In the genomic region with DNA sequence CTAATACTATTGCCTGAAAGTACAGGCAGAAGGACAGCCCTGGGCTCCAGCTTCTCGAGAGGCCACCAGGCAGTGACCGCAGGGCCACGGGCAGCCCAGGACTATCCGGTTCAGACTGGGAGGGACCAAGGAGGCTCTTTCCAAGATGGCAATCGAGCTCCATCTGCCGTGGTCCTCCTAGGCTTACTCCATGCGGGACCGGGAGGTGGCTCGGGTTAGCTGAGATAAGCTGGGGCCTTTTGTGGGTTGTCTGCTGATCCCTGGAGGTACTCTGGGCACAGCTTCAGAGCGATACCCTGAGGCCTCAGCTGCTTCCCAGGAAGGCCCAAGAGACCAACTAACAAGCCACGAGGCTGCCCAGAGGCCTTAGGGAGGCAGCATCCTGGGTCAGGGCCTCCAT, we compare ENCODE assay signal across 22 cellular contexts. TPM values are rescaled to one million over a fixed set of nuclear protein-coding genes. Genes with fewer than 3 reads are reported as not detected.
DNase-seq lines count a peak whose midpoint lies in the region; ATAC-seq and TF ChIP-seq lines count a peak whose summit lies in the region.
"Had no signal": no experiment of that assay in that cellular context is flagged by ENCODE, and none has a peak within 500 bp of the region (broad histone marks: within the 10 kb centered on the region; RNA-seq: fewer than 3 reads in every experiment).

No MANE protein-coding gene starts in this region.

- no peak overlapping the region for H2BK120ac ChIP-seq in neuronal stem cell (ENCODE audit: low read depth, low read length)

- no peak overlapping the region for H2BK5ac ChIP-seq in neuronal stem cell (ENCODE audit: low read length)

- H3K4me3 ChIP-seq in right atrium auricular region (no peak overlapping the region), right cardiac atrium (ENCODE audit: low read length) (no peak overlapping the region), SJCRH30 (no peak overlapping the region), neuronal stem cell (ENCODE audit: low read length in 2 of 2) (no peak overlapping the region)

- peak overlapping the region; percentile 88 for H2AK5ac ChIP-seq in neuronal stem cell (ENCODE audit: low read depth, low read length)

- no peaks in the 10 kb centered on the region for H3K9me3 ChIP-seq in right atrium auricular region
- H3K9me3 ChIP-seq in right cardiac atrium (ENCODE audit: control insufficient read depth, low read length): no peaks in the 10 kb centered on the region
- H3K9me3 ChIP-seq in SJCRH30 (replicated peaks): no peaks in the 10 kb centered on the region
- H3K9me3 ChIP-seq in neuronal stem cell (replicated peaks in 1 of 2; ENCODE audit: control insufficient read depth in 2 of 2, insufficient read depth in 1 of 2, low read depth in 1 of 2, low read length in 2 of 2): no peaks in the 10 kb centered on the region

- H2BK15ac ChIP-seq in neuronal stem cell (ENCODE audit: low read length): peak overlapping the region; percentile 58

- peaks cover 0 to 32% of the 10 kb centered on the region in 2 donors for H3K4me1 ChIP-seq in right atrium auricular region
- peaks cover 3% of the 10 kb centered on the region for H3K4me1 ChIP-seq in right cardiac atrium (ENCODE audit: control insufficient read depth, insufficient read depth, low read length)
- peaks cover 19% of the 10 kb centered on the region for H3K4me1 ChIP-seq in SJCRH30
- H3K4me1 ChIP-seq in neuronal stem cell (ENCODE audit: control insufficient read depth in 2 of 2, insufficient read depth in 1 of 2, low read depth in 1 of 2, low read length in 2 of 2): peaks cover 9 to 11% of the 10 kb centered on the region in 2 donors

- H3K27ac ChIP-seq in right atrium auricular region (peak overlapping the region; percentile 84 to 91), right cardiac atrium (ENCODE audit: low read length) (no peak overlapping the region), SJCRH30 (no peak overlapping the region), neuronal stem cell (replicated peaks; ENCODE audit: low read length) (no peak overlapping the region), substantia nigra (ENCODE audit: low read depth, low read length, poor library complexity, severe bottlenecking) (peak overlapping the region; percentile 16)

- H3K4ac ChIP-seq in neuronal stem cell (ENCODE audit: low read length): no peak overlapping the region

- intact Hi-C loops in right cardiac atrium (cut with DNase I): no loop called here

- H3K4me2 ChIP-seq in neuronal stem cell (ENCODE audit: insufficient read depth, low read length, poor library complexity, severe bottlenecking): no peak overlapping the region

- 83% methylated on average over 11 of the region's 11 CpGs for WGBS in right cardiac atrium
- no CpG with 5 or more reads among the region's 11 CpGs for WGBS in neuronal stem cell (ENCODE audit: extremely low coverage in 2 of 2, insufficient read length in 2 of 2, insufficient replicate concordance in 1 of 2), 2 donors

- H3K79me1 ChIP-seq in neuronal stem cell (ENCODE audit: low read depth, low read length): peaks cover 7% of the 10 kb centered on the region

- no peak overlapping the region for H2AFZ ChIP-seq in neuronal stem cell (ENCODE audit: low read length)

- TF ChIP-seq CTCF in right atrium auricular region (IDR thresholded peaks at IDR 0.05): no peak

- H3K9ac ChIP-seq in neuronal stem cell (ENCODE audit: low read depth, low read length, poor library complexity): no peak overlapping the region

- H3K23ac ChIP-seq in neuronal stem cell (ENCODE audit: low read depth, low read length, poor library complexity): peak overlapping the region; percentile 73

- H3K14ac ChIP-seq in neuronal stem cell (ENCODE audit: low read length): no peak overlapping the region

- H3K27me3 ChIP-seq in right atrium auricular region (no peaks in the 10 kb centered on the region), right cardiac atrium (ENCODE audit: control insufficient read depth, insufficient read depth) (no peaks in the 10 kb centered on the region), SJCRH30 (no peaks in the 10 kb centered on the region), neuronal stem cell (ENCODE audit: control insufficient read depth in 3 of 3, insufficient read depth in 3 of 3, low read depth in 1 of 3, low read length in 3 of 3) (no peaks in the 10 kb centered on the region)

- no peak for ATAC-seq in right cardiac atrium
- no peak for ATAC-seq in GM18870 (IDR thresholded peaks at IDR 0.05; ENCODE audit: unreplicated experiment)
- ATAC-seq: PC-3, Right ventricle myocardium inferior had no signal

- peak overlapping the region; percentile 64 for H3K18ac ChIP-seq in neuronal stem cell (ENCODE audit: low read length)

- no peak for DNase-seq in right atrium auricular region (ENCODE audit: low spot score)
- no peak for DNase-seq in right cardiac atrium
- peak; percentile 21 to 36 for DNase-seq in SJCRH30
- DNase-seq in neuronal stem cell (ENCODE audit: low spot score): no peak
- no peak for DNase-seq in substantia nigra (lab: John Stamatoyannopoulos, UW)
- DNase-seq in stimulated activated CD4-positive, alpha-beta T cell treated with anti-CD3 and anti-CD28 coated beads, Interleukin-2, amount 100 ng/mL, for 24 hours: no peak
- DNase-seq in SIG-M5 treated with dmso at 0.1 percent for 504 hours (lab: John Stamatoyannopoulos, UW; ENCODE audit: unreplicated experiment): no peak
- DNase-seq: C1 segment of cervical spinal cord; CD4-positive, alpha-beta memory T cell; COR-L47; GDM1; Karpas-422; NCI-H1092 treated with DMSO at 0.1 percent for 48 hours; NCI-H1436 treated with DMSO at 0.1 percent for 48 hours; NCI-H187 treated with DMSO at 0.1 percent for 48 hours; NCI-H446; NCI-H526; NCI-H82; NK-92 treated with Interleukin-12 subunit alpha and Interleukin-12 subunit beta, amount 100 ng/mL, for 24 hours; PC-3 had no signal

- H4K91ac ChIP-seq in neuronal stem cell (ENCODE audit: low read depth, low read length, poor library complexity): no peak overlapping the region

- no peak overlapping the region for H4K8ac ChIP-seq in neuronal stem cell (ENCODE audit: low read depth, low read length)

- H3K36me3 ChIP-seq in right atrium auricular region: peaks cover 6% of the 10 kb centered on the region
- H3K36me3 ChIP-seq in SJCRH30: no peaks in the 10 kb centered on the region
- H3K36me3 ChIP-seq in neuronal stem cell (replicated peaks in 1 of 2; ENCODE audit: control insufficient read depth in 2 of 2, insufficient read depth in 2 of 2, low read length in 2 of 2): peaks cover 3 to 21% of the 10 kb centered on the region in 2 donors

- peak overlapping the region; percentile 30 for H2BK12ac ChIP-seq in neuronal stem cell (ENCODE audit: low read length)

RNA-seq across cellular contexts. Expression of gene SNRNP35, which starts 33.1 kb away (rescaled TPM):
- total RNA-seq in right atrium auricular region (10 to 100 TPM; 17.4 to 18.4 TPM), right cardiac atrium (10 to 100 TPM; 19.2 to 26.6 (median 26.1) TPM)
- 48.1 TPM for polyA plus RNA-seq in right cardiac atrium
- 14.9 and 18.7 TPM in 2 replicates for total RNA-seq in SJCRH30 (2014; rRNA removed; shearing (Covaris generic))
- polyA plus RNA-seq in neuronal stem cell (2013, experiment 1 of 2): 22.6 TPM
- polyA plus RNA-seq in neuronal stem cell (2013, experiment 2 of 2): 24.4 TPM

RNA-seq across cellular contexts. Expression of gene RILPL1, which starts 42.5 kb away (rescaled TPM):
- total RNA-seq in right atrium auricular region: 100 to 1,000 TPM in 1 of 2 donors, 10 to 100 TPM in 1; 93.1 to 130 TPM
- 100 to 1,000 TPM; 118 to 146 (median 133) TPM for total RNA-seq in right cardiac atrium
- polyA plus RNA-seq in right cardiac atrium: 127 TPM
- 6.8 and 8.5 TPM in 2 replicates for total RNA-seq in SJCRH30 (2014; rRNA removed; shearing (Covaris generic))
- polyA plus RNA-seq in neuronal stem cell (2013, experiment 1 of 2): 42.4 TPM
- polyA plus RNA-seq in neuronal stem cell (2013, experiment 2 of 2): 42.6 TPM

RNA-seq across cellular contexts. Expression of gene RILPL2, which starts 54.6 kb away (rescaled TPM):
- total RNA-seq in right atrium auricular region (1 to 10 TPM; 3.1 to 4.6 TPM), right cardiac atrium (1 to 10 TPM; 3.4 to 4.0 (median 3.8) TPM)
- 4.3 TPM for polyA plus RNA-seq in right cardiac atrium
- total RNA-seq in SJCRH30 (2014; rRNA removed; shearing (Covaris generic)): 1.8 and 2.2 TPM in 2 replicates
- 2.2 TPM for polyA plus RNA-seq in neuronal stem cell (2013, experiment 1 of 2)
- 2.1 TPM for polyA plus RNA-seq in neuronal stem cell (2013, experiment 2 of 2)

Comparison
In these comparisons a context has a peak if more than half of its experiments do, and no peak if none do; other contexts are left out.
1. H3K27ac ChIP-seq: peak in right atrium auricular region (2 of 2) and substantia nigra (single experiment); none in right cardiac atrium (single experiment), SJCRH30 (single experiment) and neuronal stem cell (single experiment).
2. DNase-seq: peak in SJCRH30 (2 of 2); none in right atrium auricular region (single experiment), right cardiac atrium (0 of 3), neuronal stem cell (single experiment), substantia nigra (0 of 49), stimulated activated CD4-positive, alpha-beta T cell treated with anti-CD3 and anti-CD28 coated beads, Interleukin-2, amount 100 ng/mL, for 24 hours (0 of 2) and SIG-M5 treated with dmso at 0.1 percent for 504 hours (single experiment).